Comparison of ENCODE assay signal across 17 cellular contexts in genomic region chr4:85423414-85423813, GRCh38. TPM values are rescaled to one million over a fixed set of nuclear protein-coding genes. Genes with fewer than 3 reads are reported as not detected.
DNase-seq lines count a peak whose midpoint lies in the region; ATAC-seq and TF ChIP-seq lines count a peak whose summit lies in the region.
"Had no signal": no experiment of that assay in that cellular context is flagged by ENCODE, and none has a peak within 500 bp of the region (broad histone marks: within the 10 kb centered on the region; RNA-seq: fewer than 3 reads in every experiment).

No MANE protein-coding gene starts in this region.

- POLR2A ChIA-PET in RWPE1 (lab: Yijun Ruan, JAX; ENCODE audit: low non-redundant PET), result no interaction called here
- POLR2A ChIA-PET in CD4-positive, alpha-beta memory T cell (lab: Charles Lee; ENCODE audit: partially characterized antibody), result no interaction called here

- CTCF ChIA-PET in RWPE1 (lab: Yijun Ruan, JAX), result no interaction called here
- CTCF ChIA-PET in CD4-positive, alpha-beta memory T cell (lab: Charles Lee; ENCODE audit: partially characterized antibody), result no interaction called here

- H3K27ac Mint-ChIP-seq in CD4-positive, alpha-beta memory T cell, result no peak overlapping the region
- H3K27ac Mint-ChIP-seq in nephron progenitor cell, result no peak overlapping the region
- H3K27ac Mint-ChIP-seq: activated CD4-positive, alpha-beta memory T cell treated with anti-CD3 and anti-CD28 coated beads for 36 hours; activated T-helper 2 cell treated with anti-CD3 and anti-CD28 coated beads, Interferon-gamma antibody, Interleukin-2, Interleukin-4, amounts not matched to agents 10 μg/mL and 5 μg/mL and 100 μg/mL, durations not matched to agents 14 hours and 24 hours and 36 hours; naive thymus-derived CD4-positive, alpha-beta T cell had no signal

- H3K27me3 Mint-ChIP-seq in CD4-positive, alpha-beta memory T cell, result no peaks in the 10 kb centered on the region
- H3K27me3 Mint-ChIP-seq in nephron progenitor cell (ENCODE audit: low read depth, poor library complexity), result no peaks in the 10 kb centered on the region
- H3K27me3 Mint-ChIP-seq: activated CD4-positive, alpha-beta memory T cell treated with anti-CD3 and anti-CD28 coated beads for 36 hours; naive thymus-derived CD4-positive, alpha-beta T cell had no signal

- no peak overlapping the region for H3K4me3 Mint-ChIP-seq in CD4-positive, alpha-beta memory T cell
- no peak overlapping the region for H3K4me3 Mint-ChIP-seq in nephron progenitor cell
- H3K4me3 Mint-ChIP-seq: activated CD4-positive, alpha-beta memory T cell treated with anti-CD3 and anti-CD28 coated beads for 36 hours; naive thymus-derived CD4-positive, alpha-beta T cell had no signal

- peaks cover 0 to 11% (median 0%) of the 10 kb centered on the region in 8 donors for H3K9me3 Mint-ChIP-seq in CD4-positive, alpha-beta memory T cell
- no peaks in the 10 kb centered on the region for H3K9me3 Mint-ChIP-seq in nephron progenitor cell

- H3K36me3 Mint-ChIP-seq in CD4-positive, alpha-beta memory T cell, result no peaks in the 10 kb centered on the region
- H3K36me3 Mint-ChIP-seq in nephron progenitor cell (ENCODE audit: low read depth), result no peaks in the 10 kb centered on the region
- H3K36me3 Mint-ChIP-seq: activated CD4-positive, alpha-beta memory T cell treated with anti-CD3 and anti-CD28 coated beads for 36 hours; naive thymus-derived CD4-positive, alpha-beta T cell had no signal

- TF ChIP-seq CTCF in RWPE1 (conservative IDR thresholded peaks at IDR 0.05; ENCODE audit: low read depth) (no peak), nephron progenitor cell (IDR thresholded peaks at IDR 0.05) (no peak)

- no peaks in the 10 kb centered on the region for H3K27me3 ChIP-seq in CD4-positive, alpha-beta memory T cell (ENCODE audit: insufficient read depth, low read length)
- H3K27me3 ChIP-seq: body of pancreas had no signal

- no peaks in the 10 kb centered on the region for H3K4me1 Mint-ChIP-seq in CD4-positive, alpha-beta memory T cell
- peaks cover 21% of the 10 kb centered on the region for H3K4me1 Mint-ChIP-seq in nephron progenitor cell
- H3K4me1 Mint-ChIP-seq: naive thymus-derived CD4-positive, alpha-beta T cell had no signal

- no peaks in the 10 kb centered on the region for H3K4me1 ChIP-seq in CD4-positive, alpha-beta memory T cell (ENCODE audit: insufficient read depth, low read length)
- H3K4me1 ChIP-seq: body of pancreas had no signal

- peak; percentile 78 for ATAC-seq in GM18907 (IDR thresholded peaks at IDR 0.05; ENCODE audit: unreplicated experiment)
- ATAC-seq in HG02938 (IDR thresholded peaks at IDR 0.05; ENCODE audit: unreplicated experiment), result peak; percentile 80
- ATAC-seq: body of pancreas; K562; naive thymus-derived CD4-positive, alpha-beta T cell; right cardiac atrium had no signal

- intact Hi-C loops in CD4-positive, alpha-beta memory T cell (cut with micrococcal nuclease), result no loop called here

- no peak overlapping the region for H3K4me3 ChIP-seq in CD4-positive, alpha-beta memory T cell (ENCODE audit: low read length in 2 of 2)
- H3K4me3 ChIP-seq: body of pancreas, K562 had no signal

- no peaks in the 10 kb centered on the region for H3K9me3 ChIP-seq in CD4-positive, alpha-beta memory T cell (ENCODE audit: control insufficient read depth in 1 of 2, low read length in 2 of 2)
- H3K9me3 ChIP-seq: body of pancreas had no signal

- DNase-seq in RWPE1 (ENCODE audit: low spot score) (peak; percentile 21), renal cortical epithelial cell (ENCODE audit: low read depth) (peak; percentile 37), G401 (ENCODE audit: low spot score) (no peak), nephron progenitor cell (no peak), GM19240 (ENCODE audit: insufficient read length, low spot score) (no peak)
- no peak for DNase-seq in CD4-positive, alpha-beta memory T cell
- DNase-seq: activated CD4-positive, alpha-beta memory T cell treated with anti-CD3 and anti-CD28 coated beads for 36 hours; body of pancreas; effector CD4-positive, alpha-beta T cell; naive thymus-derived CD4-positive, alpha-beta T cell; NCI-H146; NCI-H69; right cardiac atrium had no signal

- in situ Hi-C loops in G401 (cut with HindIII; ENCODE audit: low sequenced_read_pairs), result no loop called here

- H3K36me3 ChIP-seq in CD4-positive, alpha-beta memory T cell (ENCODE audit: insufficient read depth, low read length), result no peaks in the 10 kb centered on the region

- H3K27ac ChIP-seq in RWPE1, result no peak overlapping the region
- H3K27ac ChIP-seq in CD4-positive, alpha-beta memory T cell (ENCODE audit: low read depth, low read length), result no peak overlapping the region
- H3K27ac ChIP-seq: body of pancreas had no signal

RNA-seq across cellular contexts. Expression of gene ARHGAP24, which starts 51.5 kb away (rescaled TPM):
- 7.8 and 63.1 TPM in 2 replicates for total RNA-seq in renal cortical epithelial cell
- total RNA-seq in CD4-positive, alpha-beta memory T cell, result not detected
- under 1 TPM in 1 of 2 donors, not detected in 1; 0.30 TPM for polyA plus RNA-seq in CD4-positive, alpha-beta memory T cell
- 1.5 and 4.6 TPM in 2 replicates for total RNA-seq in G401 (2014; rRNA removed; shearing (Covaris generic))
- total RNA-seq: activated CD4-positive, alpha-beta memory T cell treated with anti-CD3 and anti-CD28 coated beads for 36 hours; activated T-helper 2 cell treated with anti-CD3 and anti-CD28 coated beads, Interferon-gamma antibody, Interleukin-2, Interleukin-4, amounts not matched to agents 10 μg/mL and 5 μg/mL and 100 μg/mL, durations not matched to agents 14 hours and 24 hours and 36 hours had no signal
- polyA plus RNA-seq: naive thymus-derived CD4-positive, alpha-beta T cell had no signal

Comparison
In these comparisons a context has a peak if more than half of its experiments do, and no peak if none do; other contexts are left out.
1. DNase-seq: peak in RWPE1 (single experiment) and renal cortical epithelial cell (single experiment); none in CD4-positive, alpha-beta memory T cell (0 of 5), G401 (single experiment), nephron progenitor cell (single experiment) and GM19240 (single experiment).